In the genomic region with DNA sequence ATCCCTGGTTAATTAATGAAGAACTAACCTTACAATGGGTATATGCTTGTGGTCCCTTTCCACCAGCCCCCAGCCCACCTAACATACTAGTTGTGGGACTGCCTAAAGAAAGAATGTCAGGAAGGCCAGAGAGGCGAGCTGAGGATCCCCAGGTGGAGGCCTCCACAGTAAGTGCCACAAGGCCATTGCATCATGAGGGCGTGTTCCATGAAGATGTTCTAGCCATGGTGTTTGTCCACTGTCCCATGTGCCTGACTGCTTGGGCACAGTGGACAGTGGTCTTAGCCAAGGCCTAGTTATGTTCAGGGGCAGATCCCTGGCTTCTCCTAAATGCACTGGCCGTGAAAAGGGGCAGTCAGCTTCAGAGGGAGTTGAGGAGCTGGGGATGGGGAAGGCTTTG, we compare ENCODE assay signal across 40 cellular contexts. TPM values are rescaled to one million over a fixed set of nuclear protein-coding genes. Genes with fewer than 3 reads are reported as not detected.
"Had no signal": no experiment of that assay in that cellular context is flagged by ENCODE, and none has a peak within 500 bp of the region (broad histone marks: within the 10 kb centered on the region; RNA-seq: fewer than 3 reads in every experiment).

No MANE protein-coding gene starts in this region.

- H3K4me3 ChIP-seq: ascending aorta, cardiac muscle cell had no signal

- DNase-seq: activated B cell treated with CpG ODN at 0.5 μM for 24 hours; activated CD4-positive, alpha-beta memory T cell treated with anti-CD3 and anti-CD28 coated beads for 36 hours; activated CD4-positive, alpha-beta T cell treated with anti-CD3 and anti-CD28 coated beads for 1 hour; activated CD4-positive, alpha-beta T cell treated with anti-CD3 and anti-CD28 coated beads for 36 hours; activated CD4-positive, alpha-beta T cell treated with anti-CD3 and anti-CD28 coated beads for 48 hours; activated CD4-positive, alpha-beta T cell treated with anti-CD3 and anti-CD28 coated beads, Interleukin-2, amount 50 U/mL, for 1 hour; activated CD4-positive, alpha-beta T cell treated with anti-CD3 and anti-CD28 coated beads, Interleukin-2, amount 50 U/mL, for 4 hours; activated CD8-positive, alpha-beta memory T cell treated with anti-CD3 and anti-CD28 coated beads, Interleukin-2, amount 50 U/mL, for 4 hours; activated CD8-positive, alpha-beta T cell treated with anti-CD3 and anti-CD28 coated beads for 36 hours; activated effector memory CD4-positive, alpha-beta T cell treated with anti-CD3 and anti-CD28 coated beads, Interleukin-2, amount 50 U/mL, for 16 hours; activated naive CD4-positive, alpha-beta T cell treated with anti-CD3 and anti-CD28 coated beads, Interleukin-2, amount 10 ng/mL, durations not matched to agents 7 days and 5 days; activated naive CD4-positive, alpha-beta T cell treated with Interleukin-2 at 50 U/mL for 16 hours; activated naive CD8-positive, alpha-beta T cell treated with anti-CD3 and anti-CD28 coated beads, Interleukin-2, amount 10 ng/mL, durations not matched to agents 7 days and 5 days; activated naive CD8-positive, alpha-beta T cell treated with anti-CD3 and anti-CD28 coated beads, Interleukin-2, amount 50 U/mL, for 24 hours; activated T-cell treated with anti-CD3 and anti-CD28 coated beads for 4 hours; activated T-cell treated with anti-CD3 and anti-CD28 coated beads, Interleukin-2, amount 50 U/mL, for 1 hour; activated T-cell treated with anti-CD3 and anti-CD28 coated beads, Interleukin-2, amount 50 U/mL, for 4 hours; activated T-cell treated with anti-CD3 and anti-CD28 coated beads, Interleukin-2, amount 50 U/mL, for 72 hours; amygdala; anterior cingulate cortex; caudate nucleus; SW 1271; T-helper 1 cell; T-helper 2 cell; T-helper 9 cell had no signal

- H3K27me3 Mint-ChIP-seq: activated B cell treated with CpG ODN at 0.5 μM for 24 hours; activated CD4-positive, alpha-beta memory T cell treated with anti-CD3 and anti-CD28 coated beads for 36 hours; activated CD4-positive, alpha-beta T cell treated with anti-CD3 and anti-CD28 coated beads for 36 hours; activated CD8-positive, alpha-beta T cell treated with anti-CD3 and anti-CD28 coated beads for 36 hours; activated naive CD4-positive, alpha-beta T cell treated with anti-CD3 and anti-CD28 coated beads, Interleukin-2, amount 10 ng/mL, durations not matched to agents 7 days and 5 days; activated naive CD4-positive, alpha-beta T cell treated with anti-CD3 and anti-CD28 coated beads, Interleukin-2, amount 50 U/mL, for 24 hours; activated naive CD8-positive, alpha-beta T cell; activated naive CD8-positive, alpha-beta T cell treated with anti-CD3 and anti-CD28 coated beads, Interleukin-2, amount 10 ng/mL, durations not matched to agents 7 days and 5 days; activated naive CD8-positive, alpha-beta T cell treated with anti-CD3 and anti-CD28 coated beads, Interleukin-2, amount 50 U/mL, for 24 hours; activated T-helper 17 cell treated with anti-CD3 and anti-CD28 coated beads, Interleukin-2, amount 50 U/mL, for 72 hours; central memory CD8-positive, alpha-beta T cell had no signal

- FAIRE-seq: bronchial epithelial cell, TTC549 had no signal

- H3K4me1 Mint-ChIP-seq: brain had no signal

- H3K4me3 Mint-ChIP-seq: activated B cell treated with CpG ODN at 0.5 μM for 24 hours; activated CD4-positive, alpha-beta memory T cell treated with anti-CD3 and anti-CD28 coated beads for 36 hours; activated CD4-positive, alpha-beta T cell treated with anti-CD3 and anti-CD28 coated beads for 36 hours; activated CD8-positive, alpha-beta T cell treated with anti-CD3 and anti-CD28 coated beads for 36 hours; activated naive CD4-positive, alpha-beta T cell treated with anti-CD3 and anti-CD28 coated beads, Interleukin-2, amount 10 ng/mL, durations not matched to agents 7 days and 5 days; activated naive CD4-positive, alpha-beta T cell treated with anti-CD3 and anti-CD28 coated beads, Interleukin-2, amount 50 U/mL, for 24 hours; activated naive CD8-positive, alpha-beta T cell; activated naive CD8-positive, alpha-beta T cell treated with anti-CD3 and anti-CD28 coated beads, Interleukin-2, amount 10 ng/mL, durations not matched to agents 7 days and 5 days; activated naive CD8-positive, alpha-beta T cell treated with anti-CD3 and anti-CD28 coated beads, Interleukin-2, amount 50 U/mL, for 24 hours; activated T-cell treated with anti-CD3 and anti-CD28 coated beads, Interleukin-2, amount 50 U/mL, for 4 hours; activated T-cell treated with anti-CD3 and anti-CD28 coated beads, Interleukin-2, amount 50 U/mL, for 72 hours; activated T-helper 1 cell treated with anti-CD3 and anti-CD28 coated beads, Interleukin-12 subunit alpha, Interleukin-12 subunit beta, Interleukin-2, Interleukin-4 antibody, amounts not matched to agents 30 ng/mL and 10 ng/mL and 1 ng/mL, durations not matched to agents 14 hours and 24 hours and 36 hours; activated T-helper 17 cell treated with anti-CD3 and anti-CD28 coated beads, Interleukin-2, amount 50 U/mL, for 72 hours; brain; central memory CD8-positive, alpha-beta T cell; T-helper 1 cell treated with Interleukin-12 subunit alpha and Interleukin-12 subunit beta and Interleukin-4 antibody, amounts not matched to agents 30 μg/mL and 1 μg/mL, for 36 hours; T-helper 2 cell treated with Interferon-gamma antibody and Interleukin-4, amounts not matched to agents 5 μg/mL and 100 μg/mL, for 36 hours had no signal

- ATAC-seq: activated CD4-positive, alpha-beta T cell treated with anti-CD3 and anti-CD28 coated beads for 36 hours; activated CD4-positive, CD25-positive, alpha-beta regulatory T cell treated with anti-CD3 and anti-CD28 coated beads, Interleukin-2, amount 50 U/mL, for 24 hours; activated CD8-positive, alpha-beta T cell treated with anti-CD3 and anti-CD28 coated beads for 36 hours; activated naive CD8-positive, alpha-beta T cell treated with anti-CD3 and anti-CD28 coated beads, Interleukin-2, amount 50 U/mL, for 24 hours; activated T-cell treated with anti-CD3 and anti-CD28 coated beads, Interleukin-2, amount 50 U/mL, for 4 hours; activated T-cell treated with anti-CD3 and anti-CD28 coated beads, Interleukin-2, amount 50 U/mL, for 72 hours; activated T-helper 17 cell treated with anti-CD3 and anti-CD28 coated beads, Interleukin-2, amount 50 U/mL, for 72 hours had no signal

- H3K27ac Mint-ChIP-seq: activated B cell treated with CpG ODN at 0.5 μM for 24 hours; activated CD4-positive, alpha-beta memory T cell treated with anti-CD3 and anti-CD28 coated beads for 36 hours; activated CD4-positive, alpha-beta T cell treated with anti-CD3 and anti-CD28 coated beads for 36 hours; activated CD8-positive, alpha-beta T cell treated with anti-CD3 and anti-CD28 coated beads for 36 hours; activated naive CD4-positive, alpha-beta T cell treated with anti-CD3 and anti-CD28 coated beads, Interleukin-2, amount 10 ng/mL, durations not matched to agents 7 days and 5 days; activated naive CD4-positive, alpha-beta T cell treated with anti-CD3 and anti-CD28 coated beads, Interleukin-2, amount 50 U/mL, for 24 hours; activated naive CD8-positive, alpha-beta T cell; activated naive CD8-positive, alpha-beta T cell treated with anti-CD3 and anti-CD28 coated beads, Interleukin-2, amount 10 ng/mL, durations not matched to agents 7 days and 5 days; activated naive CD8-positive, alpha-beta T cell treated with anti-CD3 and anti-CD28 coated beads, Interleukin-2, amount 50 U/mL, for 24 hours; activated T-cell treated with anti-CD3 and anti-CD28 coated beads, Interleukin-2, amount 50 U/mL, for 72 hours; activated T-helper 1 cell treated with anti-CD3 and anti-CD28 coated beads, Interleukin-12 subunit alpha, Interleukin-12 subunit beta, Interleukin-2, Interleukin-4 antibody, amounts not matched to agents 30 ng/mL and 10 ng/mL and 1 ng/mL, durations not matched to agents 14 hours and 24 hours and 36 hours; activated T-helper 17 cell treated with anti-CD3 and anti-CD28 coated beads, Interleukin-2, amount 50 U/mL, for 72 hours; brain; T-helper 1 cell treated with Interleukin-12 subunit alpha and Interleukin-12 subunit beta and Interleukin-4 antibody, amounts not matched to agents 30 μg/mL and 1 μg/mL, for 36 hours had no signal

- H3K27ac ChIP-seq: ascending aorta, cardiac muscle cell, VCaP had no signal

- H3K27me3 ChIP-seq: ascending aorta, cardiac muscle cell had no signal

- H3K4me1 ChIP-seq: ascending aorta had no signal

- H3K9me3 Mint-ChIP-seq: activated B cell treated with CpG ODN at 0.5 μM for 24 hours; activated naive CD4-positive, alpha-beta T cell treated with anti-CD3 and anti-CD28 coated beads, Interleukin-2, amount 50 U/mL, for 24 hours; activated T-cell treated with anti-CD3 and anti-CD28 coated beads, Interleukin-2, amount 50 U/mL, for 4 hours; activated T-helper 17 cell treated with anti-CD3 and anti-CD28 coated beads, Interleukin-2, amount 50 U/mL, for 72 hours had no signal

- H3K36me3 ChIP-seq: cardiac muscle cell had no signal

RNA-seq across cellular contexts. Expression of gene BTNL8, which starts 59.0 kb away (rescaled TPM):
- total RNA-seq: activated B cell treated with CpG ODN at 0.5 μM for 24 hours; activated CD4-positive, alpha-beta memory T cell treated with anti-CD3 and anti-CD28 coated beads for 36 hours; activated CD8-positive, alpha-beta memory T cell treated with anti-CD3 and anti-CD28 coated beads for 36 hours; activated CD8-positive, alpha-beta T cell treated with anti-CD3 and anti-CD28 coated beads for 36 hours; activated naive CD8-positive, alpha-beta T cell treated with anti-CD3 and anti-CD28 coated beads, Interleukin-2, amount 10 ng/mL, durations not matched to agents 7 days and 5 days; activated T-cell treated with anti-CD3 and anti-CD28 coated beads, Interleukin-2, amount 50 U/mL, for 4 hours; activated T-helper 1 cell treated with anti-CD3 and anti-CD28 coated beads, Interleukin-12 subunit alpha, Interleukin-12 subunit beta, Interleukin-2, Interleukin-4 antibody, amounts not matched to agents 30 ng/mL and 10 ng/mL and 1 ng/mL, durations not matched to agents 14 hours and 24 hours and 36 hours; ascending aorta; bronchial epithelial cell; cardiac muscle cell had no signal
- polyA plus RNA-seq: cardiac muscle cell had no signal
